Comparison of ENCODE assay signal across 1 cellular context in genomic region chr7:149195180-149196150, GRCh38.
TF ChIP-seq lines count a peak whose summit lies in the region.

Gene ZNF282, plus strand, starts transcription at chr7:149195546. Its CDS starts 44 bp downstream, at chr7:149195590.

TF ChIP-seq in IMR-90, 13 proteins besides CTCF, POLR2A, EP300 and RAD21:
- TF ChIP-seq BHLHE40 (IDR thresholded peaks at IDR 0.05; ENCODE audit: low read depth, low read length) = no peak
- TF ChIP-seq MXI1 (IDR thresholded peaks at IDR 0.05; ENCODE audit: borderline replicate concordance, low read depth, low read length) = 0 out of 2 replicates have a peak, but pooled peaks have one; percentile 49
- TF ChIP-seq MAZ (IDR thresholded peaks at IDR 0.05; ENCODE audit: borderline replicate concordance, low read depth, low read length) = peak; percentile 81
- TF ChIP-seq NFE2L2 (IDR thresholded peaks at IDR 0.05; ENCODE audit: low read depth, low read length) = no peak
- TF ChIP-seq SMC3 (IDR thresholded peaks at IDR 0.05; ENCODE audit: low read depth, low read length) = peak; percentile 38; the same call in 1 of the 2 replicates
- peak; percentile 35 for TF ChIP-seq RCOR1 (IDR thresholded peaks at IDR 0.05; ENCODE audit: insufficient replicate concordance, low read length)
